In genomic region chr4:26052663-26053534, GRCh38 we compare ENCODE assay signal across 18 cellular contexts.
"Had no signal": no experiment of that assay in that cellular context is flagged by ENCODE, and none has a peak within 500 bp of the region (broad histone marks: within the 10 kb centered on the region; RNA-seq: fewer than 3 reads in every experiment).

No MANE protein-coding gene starts in this region.

- H3K36me3 ChIP-seq: heart left ventricle, neural progenitor cell, pancreas, thoracic aorta, upper lobe of right lung had no signal

- H3K36me3 Mint-ChIP-seq: immature natural killer cell, naive B cell, neural progenitor cell had no signal

- H3K4me3 Mint-ChIP-seq: activated B cell treated with CpG ODN at 0.5 μM for 24 hours; activated CD8-positive, alpha-beta T cell treated with anti-CD3 and anti-CD28 coated beads for 36 hours; effector memory CD8-positive, alpha-beta T cell; immature natural killer cell; naive B cell; neural progenitor cell; T-helper 1 cell treated with Interleukin-12 subunit alpha and Interleukin-12 subunit beta and Interleukin-4 antibody, amounts not matched to agents 30 μg/mL and 1 μg/mL, for 36 hours had no signal

- H3K27me3 ChIP-seq: neural progenitor cell, pancreas, upper lobe of right lung had no signal

- H3K4me3 ChIP-seq: heart left ventricle, lung, neural progenitor cell, pancreas, thoracic aorta, upper lobe of right lung had no signal

- H3K4me1 Mint-ChIP-seq: immature natural killer cell had no signal

- H3K27ac ChIP-seq: neural progenitor cell, pancreas, thoracic aorta, upper lobe of right lung had no signal

- DNase-seq: activated B cell treated with CpG ODN at 0.5 μM for 24 hours; activated CD4-positive, alpha-beta T cell treated with anti-CD3 and anti-CD28 coated beads for 48 hours; activated CD8-positive, alpha-beta T cell treated with anti-CD3 and anti-CD28 coated beads for 36 hours; activated T-cell treated with anti-CD3 and anti-CD28 coated beads, Interleukin-2, amount 50 U/mL, for 48 hours; anterior cingulate cortex; cerebellar nuclear complex; effector memory CD8-positive, alpha-beta T cell; heart left ventricle; immature natural killer cell; naive B cell; pancreas; stimulated activated CD4-positive, alpha-beta T cell treated with anti-CD3 and anti-CD28 coated beads, Interleukin-12 subunit alpha, Interleukin-12 subunit beta, amount 100 ng/mL, for 4 hours; stimulated activated CD4-positive, alpha-beta T cell treated with anti-CD3 and anti-CD28 coated beads, Interleukin-2, amount 100 ng/mL, for 24 hours; upper lobe of right lung had no signal

- H3K27ac Mint-ChIP-seq: activated B cell treated with CpG ODN at 0.5 μM for 24 hours; activated CD8-positive, alpha-beta T cell treated with anti-CD3 and anti-CD28 coated beads for 36 hours; effector memory CD8-positive, alpha-beta T cell; immature natural killer cell; neural progenitor cell; T-helper 1 cell treated with Interleukin-12 subunit alpha and Interleukin-12 subunit beta and Interleukin-4 antibody, amounts not matched to agents 30 μg/mL and 1 μg/mL, for 36 hours had no signal

- H3K4me1 ChIP-seq: neural progenitor cell, pancreas had no signal

- ATAC-seq: activated CD8-positive, alpha-beta T cell treated with anti-CD3 and anti-CD28 coated beads for 36 hours; effector memory CD8-positive, alpha-beta T cell; pancreas; upper lobe of right lung had no signal

- H3K9me3 ChIP-seq: heart left ventricle, pancreas, thoracic aorta, upper lobe of right lung had no signal
